In genomic region chr11:64359712-64360402, GRCh38 we compare ENCODE assay signal across 6 cellular contexts. TPM values are rescaled to one million over a fixed set of nuclear protein-coding genes. Genes with fewer than 3 reads are reported as not detected.
DNase-seq lines count a peak whose midpoint lies in the region; ATAC-seq and TF ChIP-seq lines count a peak whose summit lies in the region.

No MANE protein-coding gene starts in this region.

- peaks cover 39% of the 10 kb centered on the region for H3K4me1 ChIP-seq in vagina

- peak overlapping the region; percentile 91 for H3K27ac ChIP-seq in vagina

- TF ChIP-seq CTCF in GM20000 (IDR thresholded peaks at IDR 0.05; ENCODE audit: extremely low read depth, missing control alignments) (no peak), vagina (IDR thresholded peaks at IDR 0.05) (no peak)

- no peak for ATAC-seq in HG03159 (IDR thresholded peaks at IDR 0.05; ENCODE audit: unreplicated experiment)

- H3K9me3 Mint-ChIP-seq in activated CD4-positive, alpha-beta memory T cell treated with anti-CD3 and anti-CD28 coated beads, Interleukin-2, amount 10 ng/mL, durations not matched to agents 7 days and 5 days, result no peaks in the 10 kb centered on the region

- no peaks in the 10 kb centered on the region for H3K27me3 Mint-ChIP-seq in activated CD4-positive, alpha-beta memory T cell treated with anti-CD3 and anti-CD28 coated beads, Interleukin-2, amount 10 ng/mL, durations not matched to agents 7 days and 5 days

- intact Hi-C loops in vagina (cut with DNase I), result no loop called here

- peak overlapping the region; percentile 92 for H3K4me3 Mint-ChIP-seq in activated CD4-positive, alpha-beta memory T cell treated with anti-CD3 and anti-CD28 coated beads, Interleukin-2, amount 10 ng/mL, durations not matched to agents 7 days and 5 days

- no peaks in the 10 kb centered on the region for H3K27me3 ChIP-seq in vagina

- no peak for TF ChIP-seq POLR2A in vagina (IDR thresholded peaks at IDR 0.05)

- peak overlapping the region; percentile 78 for H3K27ac Mint-ChIP-seq in activated CD4-positive, alpha-beta memory T cell treated with anti-CD3 and anti-CD28 coated beads, Interleukin-2, amount 10 ng/mL, durations not matched to agents 7 days and 5 days

- H3K36me3 Mint-ChIP-seq in activated CD4-positive, alpha-beta memory T cell treated with anti-CD3 and anti-CD28 coated beads, Interleukin-2, amount 10 ng/mL, durations not matched to agents 7 days and 5 days (ENCODE audit: low read depth), result peaks cover 42% of the 10 kb centered on the region

- no peaks in the 10 kb centered on the region for H3K9me3 ChIP-seq in vagina

- H3K4me3 ChIP-seq in vagina, result peak overlapping the region; percentile 70 to 94

- DNase-seq in GM20000 (ENCODE audit: low spot score) (peak; percentile 77), inferior parietal cortex (ENCODE audit: extremely low spot score) (peak; percentile 20), vagina (ENCODE audit: extremely low spot score in 2 of 2) (no peak), NCI-H1048 (lab: John Stamatoyannopoulos, UW) (no peak)
- DNase-seq in activated CD4-positive, alpha-beta memory T cell treated with anti-CD3 and anti-CD28 coated beads, Interleukin-2, amount 10 ng/mL, durations not matched to agents 7 days and 5 days, result peak; percentile 43

- POLR2A ChIA-PET in activated CD4-positive, alpha-beta memory T cell treated with anti-CD3 and anti-CD28 coated beads, Interleukin-2, amount 10 ng/mL, durations not matched to agents 7 days and 5 days (lab: Charles Lee), result interaction anchor here (0.9 to 5.1 kb wide), 10 partner anchors 10 to 419 kb away, joined by 3 to 29 read pairs (median 4); partner anchors contain the start of genes CCDC88B, FERMT3, PRDX5 and SF1

- H3K4me1 Mint-ChIP-seq in activated CD4-positive, alpha-beta memory T cell treated with anti-CD3 and anti-CD28 coated beads, Interleukin-2, amount 10 ng/mL, durations not matched to agents 7 days and 5 days, result peaks cover 43% of the 10 kb centered on the region

- H3K36me3 ChIP-seq in vagina, result peaks cover 0 to 37% of the 10 kb centered on the region in 2 donors

- CTCF ChIA-PET in activated CD4-positive, alpha-beta memory T cell treated with anti-CD3 and anti-CD28 coated beads, Interleukin-2, amount 10 ng/mL, durations not matched to agents 7 days and 5 days (lab: Charles Lee), result interaction anchor here (0.7 to 4.1 kb wide), 12 partner anchors 14 to 329 kb away, joined by 3 to 28 read pairs (median 4); partner anchors contain the start of genes PRDX5 and TRMT112

RNA-seq across cellular contexts. Expression of gene RPS6KA4, which starts 0.9 kb away (rescaled TPM):
- total RNA-seq in activated CD4-positive, alpha-beta memory T cell treated with anti-CD3 and anti-CD28 coated beads, Interleukin-2, amount 10 ng/mL, durations not matched to agents 7 days and 5 days, result 10 to 100 TPM; 40.2 to 43.5 TPM
- 39.3 TPM for total RNA-seq in vagina

RNA-seq across cellular contexts. Expression of gene CCDC88B, which starts 19.9 kb away (rescaled TPM):
- 100 to 1,000 TPM in 1 of 2 experiments, 10 to 100 TPM in 1; 99.1 to 106 TPM for total RNA-seq in activated CD4-positive, alpha-beta memory T cell treated with anti-CD3 and anti-CD28 coated beads, Interleukin-2, amount 10 ng/mL, durations not matched to agents 7 days and 5 days
- 7.9 TPM for total RNA-seq in vagina

RNA-seq across cellular contexts. Expression of gene PRDX5, which starts 41.9 kb away (rescaled TPM):
- 100 to 1,000 TPM; 137 to 139 TPM for total RNA-seq in activated CD4-positive, alpha-beta memory T cell treated with anti-CD3 and anti-CD28 coated beads, Interleukin-2, amount 10 ng/mL, durations not matched to agents 7 days and 5 days
- total RNA-seq in vagina, result 229 TPM

RNA-seq across cellular contexts. Expression of gene TRMT112, which starts 42.5 kb away (rescaled TPM):
- 100 to 1,000 TPM; 137 to 145 TPM for total RNA-seq in activated CD4-positive, alpha-beta memory T cell treated with anti-CD3 and anti-CD28 coated beads, Interleukin-2, amount 10 ng/mL, durations not matched to agents 7 days and 5 days
- total RNA-seq in vagina, result 195 TPM

RNA-seq across cellular contexts. Expression of gene ESRRA, which starts 54.5 kb away (rescaled TPM):
- 10 to 100 TPM; 38.5 to 42.2 TPM for total RNA-seq in activated CD4-positive, alpha-beta memory T cell treated with anti-CD3 and anti-CD28 coated beads, Interleukin-2, amount 10 ng/mL, durations not matched to agents 7 days and 5 days
- 44.4 TPM for total RNA-seq in vagina

Comparison
In these comparisons a context has a peak if more than half of its experiments do, and no peak if none do; other contexts are left out.
1. DNase-seq: peak in GM20000 (single experiment), activated CD4-positive, alpha-beta memory T cell treated with anti-CD3 and anti-CD28 coated beads, Interleukin-2, amount 10 ng/mL, durations not matched to agents 7 days and 5 days (single experiment) and inferior parietal cortex (single experiment); none in vagina (0 of 2) and NCI-H1048 (single experiment).
2. RNA of gene CCDC88B, which starts 19.9 kb away (total RNA-seq): 99.1 to 106 TPM in activated CD4-positive, alpha-beta memory T cell treated with anti-CD3 and anti-CD28 coated beads, Interleukin-2, amount 10 ng/mL, durations not matched to agents 7 days and 5 days; 7.9 TPM in vagina (single experiment); every median in the first group is over 10 times any median in the second.